Comparison of ENCODE assay signal across 1 cellular context in genomic region chr12:467591-467990, GRCh38.
TF ChIP-seq lines count a peak whose summit lies in the region.

No MANE protein-coding gene starts in this region.

TF ChIP-seq in SK-N-SH, 30 proteins besides CTCF, POLR2A, EP300 and RAD21 (continued from another document):
- TF ChIP-seq, protein P1, sequence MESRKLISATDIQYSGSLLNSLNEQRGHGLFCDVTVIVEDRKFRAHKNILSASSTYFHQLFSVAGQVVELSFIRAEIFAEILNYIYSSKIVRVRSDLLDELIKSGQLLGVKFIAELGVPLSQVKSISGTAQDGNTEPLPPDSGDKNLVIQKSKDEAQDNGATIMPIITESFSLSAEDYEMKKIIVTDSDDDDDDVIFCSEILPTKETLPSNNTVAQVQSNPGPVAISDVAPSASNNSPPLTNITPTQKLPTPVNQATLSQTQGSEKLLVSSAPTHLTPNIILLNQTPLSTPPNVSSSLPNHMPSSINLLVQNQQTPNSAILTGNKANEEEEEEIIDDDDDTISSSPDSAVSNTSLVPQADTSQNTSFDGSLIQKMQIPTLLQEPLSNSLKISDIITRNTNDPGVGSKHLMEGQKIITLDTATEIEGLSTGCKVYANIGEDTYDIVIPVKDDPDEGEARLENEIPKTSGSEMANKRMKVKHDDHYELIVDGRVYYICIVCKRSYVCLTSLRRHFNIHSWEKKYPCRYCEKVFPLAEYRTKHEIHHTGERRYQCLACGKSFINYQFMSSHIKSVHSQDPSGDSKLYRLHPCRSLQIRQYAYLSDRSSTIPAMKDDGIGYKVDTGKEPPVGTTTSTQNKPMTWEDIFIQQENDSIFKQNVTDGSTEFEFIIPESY (IDR thresholded peaks at IDR 0.05; ENCODE audit: borderline replicate concordance, low read depth), result no peak
- TF ChIP-seq FOSL2 (IDR thresholded peaks at IDR 0.05; ENCODE audit: borderline replicate concordance, low read depth), result no peak
- TF ChIP-seq NRF1 (IDR thresholded peaks at IDR 0.05; ENCODE audit: low read depth, low read length), result no peak
- no peak for TF ChIP-seq PBX3 (IDR thresholded peaks at IDR 0.05)
- no peak for TF ChIP-seq RXRA (IDR thresholded peaks at IDR 0.05; ENCODE audit: borderline replicate concordance, low read depth)
- no peak for TF ChIP-seq ELF1 (IDR thresholded peaks at IDR 0.05)
- no peak for TF ChIP-seq USF2 (IDR thresholded peaks at IDR 0.05; ENCODE audit: borderline replicate concordance, low read depth, low read length)
- TF ChIP-seq, protein P2, sequence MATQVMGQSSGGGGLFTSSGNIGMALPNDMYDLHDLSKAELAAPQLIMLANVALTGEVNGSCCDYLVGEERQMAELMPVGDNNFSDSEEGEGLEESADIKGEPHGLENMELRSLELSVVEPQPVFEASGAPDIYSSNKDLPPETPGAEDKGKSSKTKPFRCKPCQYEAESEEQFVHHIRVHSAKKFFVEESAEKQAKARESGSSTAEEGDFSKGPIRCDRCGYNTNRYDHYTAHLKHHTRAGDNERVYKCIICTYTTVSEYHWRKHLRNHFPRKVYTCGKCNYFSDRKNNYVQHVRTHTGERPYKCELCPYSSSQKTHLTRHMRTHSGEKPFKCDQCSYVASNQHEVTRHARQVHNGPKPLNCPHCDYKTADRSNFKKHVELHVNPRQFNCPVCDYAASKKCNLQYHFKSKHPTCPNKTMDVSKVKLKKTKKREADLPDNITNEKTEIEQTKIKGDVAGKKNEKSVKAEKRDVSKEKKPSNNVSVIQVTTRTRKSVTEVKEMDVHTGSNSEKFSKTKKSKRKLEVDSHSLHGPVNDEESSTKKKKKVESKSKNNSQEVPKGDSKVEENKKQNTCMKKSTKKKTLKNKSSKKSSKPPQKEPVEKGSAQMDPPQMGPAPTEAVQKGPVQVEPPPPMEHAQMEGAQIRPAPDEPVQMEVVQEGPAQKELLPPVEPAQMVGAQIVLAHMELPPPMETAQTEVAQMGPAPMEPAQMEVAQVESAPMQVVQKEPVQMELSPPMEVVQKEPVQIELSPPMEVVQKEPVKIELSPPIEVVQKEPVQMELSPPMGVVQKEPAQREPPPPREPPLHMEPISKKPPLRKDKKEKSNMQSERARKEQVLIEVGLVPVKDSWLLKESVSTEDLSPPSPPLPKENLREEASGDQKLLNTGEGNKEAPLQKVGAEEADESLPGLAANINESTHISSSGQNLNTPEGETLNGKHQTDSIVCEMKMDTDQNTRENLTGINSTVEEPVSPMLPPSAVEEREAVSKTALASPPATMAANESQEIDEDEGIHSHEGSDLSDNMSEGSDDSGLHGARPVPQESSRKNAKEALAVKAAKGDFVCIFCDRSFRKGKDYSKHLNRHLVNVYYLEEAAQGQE (IDR thresholded peaks at IDR 0.05; ENCODE audit: low read depth, low read length), result no peak
- TF ChIP-seq NFIC (IDR thresholded peaks at IDR 0.05; ENCODE audit: borderline replicate concordance), result no peak
- TF ChIP-seq, protein P3, sequence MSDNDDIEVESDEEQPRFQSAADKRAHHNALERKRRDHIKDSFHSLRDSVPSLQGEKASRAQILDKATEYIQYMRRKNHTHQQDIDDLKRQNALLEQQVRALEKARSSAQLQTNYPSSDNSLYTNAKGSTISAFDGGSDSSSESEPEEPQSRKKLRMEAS (IDR thresholded peaks at IDR 0.05; ENCODE audit: low read depth), result no peak
- TF ChIP-seq RFX5 (IDR thresholded peaks at IDR 0.05; ENCODE audit: low read length), result no peak
TF ChIP-seq in SK-N-SH: peak in this region for 0.
